ENCODE assay signal across 8 cellular contexts in genomic region chr17:1109606-1110523, GRCh38.
DNase-seq lines count a peak whose midpoint lies in the region; ATAC-seq and TF ChIP-seq lines count a peak whose summit lies in the region.

No MANE protein-coding gene starts in this region.

- in situ Hi-C loops in brain microvascular endothelial cell (cut with HindIII; ENCODE audit: low pct_ligation_motif_present, low sequenced_read_pairs), result no loop called here

- H3K27ac Mint-ChIP-seq in stimulated activated naive CD8-positive, alpha-beta T cell treated with anti-CD3 and anti-CD28 coated beads, Interleukin-15, Interleukin-2, amounts not matched to agents 100 ng/mL and 50 ng/mL, for 24 hours, result peak overlapping the region; percentile 45

- H3K4me3 Mint-ChIP-seq in stimulated activated naive CD8-positive, alpha-beta T cell treated with anti-CD3 and anti-CD28 coated beads, Interleukin-15, Interleukin-2, amounts not matched to agents 100 ng/mL and 50 ng/mL, for 24 hours, result peak overlapping the region; percentile 68

- H3K27me3 ChIP-seq in A673 (replicated peaks; ENCODE audit: insufficient read depth, low read depth, low read length, poor library complexity), result no peaks in the 10 kb centered on the region
- H3K27me3 ChIP-seq in brain microvascular endothelial cell (replicated peaks), result no peaks in the 10 kb centered on the region
- no peaks in the 10 kb centered on the region for H3K27me3 ChIP-seq in left lung

- no peaks in the 10 kb centered on the region for H3K9me3 ChIP-seq in A673 (ENCODE audit: low read depth, low read length, poor library complexity, severe bottlenecking)
- no peaks in the 10 kb centered on the region for H3K9me3 ChIP-seq in left lung

- H3K36me3 Mint-ChIP-seq in stimulated activated naive CD8-positive, alpha-beta T cell treated with anti-CD3 and anti-CD28 coated beads, Interleukin-15, Interleukin-2, amounts not matched to agents 100 ng/mL and 50 ng/mL, for 24 hours (ENCODE audit: low read depth), result no peaks in the 10 kb centered on the region

- H3K9me3 Mint-ChIP-seq in stimulated activated naive CD8-positive, alpha-beta T cell treated with anti-CD3 and anti-CD28 coated beads, Interleukin-15, Interleukin-2, amounts not matched to agents 100 ng/mL and 50 ng/mL, for 24 hours, result no peaks in the 10 kb centered on the region

- intact Hi-C loops in A673 (cut with micrococcal nuclease; ENCODE audit: unreplicated experiment), result no loop called here
- intact Hi-C loops in left lung (cut with DNase I), result no loop called here

- no peak for TF ChIP-seq CTCF in A673 (conservative IDR thresholded peaks at IDR 0.05; ENCODE audit: low read depth, low read length)
- TF ChIP-seq CTCF in brain microvascular endothelial cell (IDR thresholded peaks at IDR 0.05; ENCODE audit: low read depth, low read length, missing control alignments), result no peak
- no peak for TF ChIP-seq CTCF in left lung (IDR thresholded peaks at IDR 0.05)

- ATAC-seq in GM19372 (IDR thresholded peaks at IDR 0.05; ENCODE audit: low read depth, unreplicated experiment) (peak; percentile 34), left lung (peak; percentile 3), HG03097 (IDR thresholded peaks at IDR 0.05; ENCODE audit: low FRiP score, unreplicated experiment) (no peak)

- DNase-seq in A673 (ENCODE audit: low spot score) (peak; percentile 46), OCI-M1 (lab: John Stamatoyannopoulos, UW) (peak; percentile 49), brain microvascular endothelial cell (no peak), left lung (peak in 1 of 2 donors; percentile 75), AG08395 (ENCODE audit: low spot score) (no peak)

- CTCF ChIA-PET in A673 (lab: Charles Lee), result interaction anchor here (0.6 to 0.7 kb wide), 3 partner anchors 13 to 113 kb away, joined by 3 to 10 read pairs (median 4); partner anchors contain the start of gene TIMM22

- H3K36me3 ChIP-seq in A673 (ENCODE audit: insufficient read depth, low read length, poor library complexity, severe bottlenecking), result no peaks in the 10 kb centered on the region
- H3K36me3 ChIP-seq in brain microvascular endothelial cell (replicated peaks), result peaks cover 3% of the 10 kb centered on the region
- H3K36me3 ChIP-seq in left lung, result peaks cover 0 to 7% of the 10 kb centered on the region in 2 donors

- H3K4me1 ChIP-seq in A673 (ENCODE audit: insufficient read depth, low read length, poor library complexity, severe bottlenecking) (peaks cover 25% of the 10 kb centered on the region), left lung (peaks cover 34 to 73% of the 10 kb centered on the region in 2 donors)

- H3K27ac ChIP-seq in A673 (ENCODE audit: low read depth, low read length, poor library complexity, severe bottlenecking) (peak overlapping the region; percentile 88), brain microvascular endothelial cell (peak overlapping the region; percentile 51), left lung (peak overlapping the region; percentile 89 to 97)

- POLR2A ChIA-PET in A673 (lab: Charles Lee; ENCODE audit: low non-redundant PET), result no interaction called here

- peaks cover 44% of the 10 kb centered on the region for H3K4me1 Mint-ChIP-seq in stimulated activated naive CD8-positive, alpha-beta T cell treated with anti-CD3 and anti-CD28 coated beads, Interleukin-15, Interleukin-2, amounts not matched to agents 100 ng/mL and 50 ng/mL, for 24 hours (ENCODE audit: low read depth)

- no TSS peak for BruUV-seq in A673 (replicated peaks; lab: Mats Ljungman, UMichigan)

- peak overlapping the region; percentile 77 for H3K4me3 ChIP-seq in A673 (ENCODE audit: low read depth, low read length, poor library complexity, severe bottlenecking)
- H3K4me3 ChIP-seq in brain microvascular endothelial cell (ENCODE audit: low read depth, low read length), result peak overlapping the region; percentile 75
- peak overlapping the region; percentile 66 to 82 for H3K4me3 ChIP-seq in left lung

- H3K27me3 Mint-ChIP-seq in stimulated activated naive CD8-positive, alpha-beta T cell treated with anti-CD3 and anti-CD28 coated beads, Interleukin-15, Interleukin-2, amounts not matched to agents 100 ng/mL and 50 ng/mL, for 24 hours, result no peaks in the 10 kb centered on the region

Comparison
In these comparisons a context has a peak if more than half of its experiments do, and no peak if none do; other contexts are left out.
1. DNase-seq: peak in A673 (single experiment) and OCI-M1 (single experiment); none in brain microvascular endothelial cell (single experiment) and AG08395 (single experiment).
2. Peak in every context shown above with its lines, with median percentiles within 50 percentile points of each other: H3K27ac ChIP-seq and H3K4me3 ChIP-seq.